ENCODE assay signal across 7 cellular contexts in the genomic region with DNA sequence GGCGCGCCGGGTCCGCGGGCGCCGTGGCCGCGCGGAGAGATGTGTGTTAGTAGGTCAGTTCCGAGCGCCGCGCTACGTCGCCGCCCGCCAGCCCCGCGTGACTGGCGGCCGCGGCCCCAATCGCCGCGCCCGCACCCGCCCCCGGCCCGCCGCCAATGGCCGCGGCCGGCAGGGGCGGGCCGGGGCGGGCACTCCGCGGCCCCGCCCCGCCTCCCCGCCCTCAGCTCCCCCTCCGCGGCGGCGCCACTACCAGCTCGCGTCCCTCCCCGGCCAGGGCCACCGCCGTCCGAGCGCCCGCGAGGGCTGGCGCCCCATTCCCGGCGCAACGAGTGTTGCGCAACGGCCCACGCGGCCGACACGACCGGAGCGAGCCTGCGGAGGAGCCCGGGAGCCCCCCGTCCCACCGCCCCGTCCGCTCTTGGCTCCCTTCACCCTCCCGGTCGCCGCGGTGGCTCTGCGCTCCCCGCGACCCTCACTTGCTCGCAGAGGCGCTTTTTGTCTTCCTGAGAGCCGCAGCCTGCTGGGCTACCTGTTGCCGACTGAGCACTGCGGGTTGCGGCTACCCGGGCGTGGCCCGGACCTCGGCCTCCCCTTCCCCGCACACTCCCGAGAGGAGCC. TPM values are rescaled to one million over a fixed set of nuclear protein-coding genes. Genes with fewer than 3 reads are reported as not detected.
DNase-seq lines count a peak whose midpoint lies in the region; ATAC-seq and TF ChIP-seq lines count a peak whose summit lies in the region.

A gene with protein sequence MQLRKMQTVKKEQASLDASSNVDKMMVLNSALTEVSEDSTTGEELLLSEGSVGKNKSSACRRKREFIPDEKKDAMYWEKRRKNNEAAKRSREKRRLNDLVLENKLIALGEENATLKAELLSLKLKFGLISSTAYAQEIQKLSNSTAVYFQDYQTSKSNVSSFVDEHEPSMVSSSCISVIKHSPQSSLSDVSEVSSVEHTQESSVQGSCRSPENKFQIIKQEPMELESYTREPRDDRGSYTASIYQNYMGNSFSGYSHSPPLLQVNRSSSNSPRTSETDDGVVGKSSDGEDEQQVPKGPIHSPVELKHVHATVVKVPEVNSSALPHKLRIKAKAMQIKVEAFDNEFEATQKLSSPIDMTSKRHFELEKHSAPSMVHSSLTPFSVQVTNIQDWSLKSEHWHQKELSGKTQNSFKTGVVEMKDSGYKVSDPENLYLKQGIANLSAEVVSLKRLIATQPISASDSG (minus strand): TSS at position 48 of the 618 bp plus-strand sequence. CDS start 13,098 bp downstream, outside the sequence.

- intact Hi-C loops in breast epithelium (cut with DNase I; ENCODE audit: low total_unique reads): loop anchor here (5.0 to 10.0 kb wide), 3 partner anchors 119 to 389 kb away; no protein-coding TSS in a partner anchor

- peaks cover 0 to 8% of the 10 kb centered on the region in 2 donors for H3K4me1 ChIP-seq in breast epithelium

- H3K27ac ChIP-seq in WERI-Rb-1 (peak within 1 kb of the TSS; percentile 88), breast epithelium (peak within 1 kb of the TSS; percentile 98 to 100), skin epidermis (peak within 1 kb of the TSS; percentile 70 to 100 (median 94))

- H3K4me3 ChIP-seq in WERI-Rb-1 (ENCODE audit: low read depth, low read length) (peak within 1 kb of the TSS; percentile 86), breast epithelium (peak within 1 kb of the TSS; percentile 86 to 91 (median 86)), skin epidermis (peak within 1 kb of the TSS; percentile 74 to 94 (median 87))

- H3K27me3 ChIP-seq in WERI-Rb-1 (ENCODE audit: insufficient read depth, low read depth, severe bottlenecking) (peaks cover 2% of the 10 kb centered on the region), breast epithelium (no peaks in the 10 kb centered on the region)

- ATAC-seq in GM18511 (IDR thresholded peaks at IDR 0.05; ENCODE audit: unreplicated experiment) (peak; percentile 76), HG02938 (IDR thresholded peaks at IDR 0.05; ENCODE audit: unreplicated experiment) (peak; percentile 76)

- DNase-seq in NCI-H2107 treated with DMSO at 0.1 percent for 48 hours (lab: John Stamatoyannopoulos, UW; ENCODE audit: unreplicated experiment): peak; percentile 16
- DNase-seq in WERI-Rb-1: peak; percentile 78
- DNase-seq in breast epithelium (ENCODE audit: low spot score in 2 of 2): peak; percentile 78 to 83
- DNase-seq in iPS-NIHi11 (ENCODE audit: low spot score): peak; percentile 95

- no peak for TF ChIP-seq CTCF in WERI-Rb-1 (IDR thresholded peaks at IDR 0.05; ENCODE audit: low read depth, low read length)
- TF ChIP-seq CTCF in breast epithelium (IDR thresholded peaks at IDR 0.05): peak in 1 of 3 donors; percentile 11

- H3K9me3 ChIP-seq in WERI-Rb-1 (ENCODE audit: severe bottlenecking): no peaks in the 10 kb centered on the region
- H3K9me3 ChIP-seq in breast epithelium: no peaks in the 10 kb centered on the region

- H3K36me3 ChIP-seq in WERI-Rb-1 (no peaks in the 10 kb centered on the region), breast epithelium (no peaks in the 10 kb centered on the region)

- TF ChIP-seq POLR2A in breast epithelium (IDR thresholded peaks at IDR 0.05): peak; percentile 55

RNA-seq across cellular contexts. Expression of the gene that starts here (rescaled TPM):
- 10 to 100 TPM; 65.1 to 87.2 (median 74.9) TPM for total RNA-seq in breast epithelium

Comparison
In these comparisons a context has a peak if more than half of its experiments do, and no peak if none do; other contexts are left out.
1. Peak in every context shown above with its lines: DNase-seq, ATAC-seq, H3K4me3 ChIP-seq and H3K27ac ChIP-seq.
2. DNase-seq: peak in every context shown above with its lines; median percentile 95 in iPS-NIHi11; 80 in breast epithelium; 78 in WERI-Rb-1; 16 in NCI-H2107 treated with DMSO at 0.1 percent for 48 hours.